31 cellular contexts compared by ENCODE assay signal in the genomic region with DNA sequence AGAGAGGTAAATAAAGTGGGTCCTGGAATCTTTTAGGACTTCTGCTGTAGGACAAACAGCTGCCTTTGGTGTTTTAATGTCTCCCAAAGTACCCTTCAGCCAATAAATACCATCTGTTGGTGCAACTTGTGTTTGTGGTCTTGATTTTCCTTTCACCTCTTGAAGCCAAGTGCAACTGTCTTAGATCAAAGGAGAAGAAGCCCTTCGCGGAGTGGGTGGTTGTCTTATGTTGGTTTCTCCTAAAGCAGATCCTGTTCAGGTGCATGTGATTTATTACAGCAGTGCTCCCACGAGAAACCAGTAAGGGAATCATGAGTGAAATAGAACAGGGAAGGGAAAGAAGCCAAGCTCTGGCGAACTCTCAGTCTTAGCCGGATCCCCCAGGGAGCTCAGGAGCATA. TPM values are rescaled to one million over a fixed set of nuclear protein-coding genes. Genes with fewer than 3 reads are reported as not detected.
"Had no signal": no experiment of that assay in that cellular context is flagged by ENCODE, and none has a peak within 500 bp of the region (broad histone marks: within the 10 kb centered on the region; RNA-seq: fewer than 3 reads in every experiment).

No MANE protein-coding gene starts in this region.

- H3K4me1 ChIP-seq: ascending aorta, breast epithelium, colonic mucosa had no signal

- H3K27ac Mint-ChIP-seq: activated B cell treated with CpG ODN at 0.5 μM for 24 hours; activated CD8-positive, alpha-beta T cell treated with anti-CD3 and anti-CD28 coated beads for 36 hours; activated naive CD4-positive, alpha-beta T cell treated with anti-CD3 and anti-CD28 coated beads, Interleukin-2, amount 10 ng/mL, durations not matched to agents 7 days and 5 days; activated naive CD4-positive, alpha-beta T cell treated with anti-CD3 and anti-CD28 coated beads, Interleukin-2, amount 50 U/mL, for 72 hours; activated naive CD8-positive, alpha-beta T cell treated with anti-CD3 and anti-CD28 coated beads, Interleukin-2, amount 10 ng/mL, durations not matched to agents 7 days and 5 days; activated T-cell treated with anti-CD3 and anti-CD28 coated beads, Interleukin-2, amount 50 U/mL, for 72 hours; T-helper 1 cell treated with Interleukin-12 subunit alpha and Interleukin-12 subunit beta and Interleukin-4 antibody, amounts not matched to agents 30 μg/mL and 1 μg/mL, for 36 hours had no signal

- H3K4me3 ChIP-seq: ascending aorta, breast epithelium, cardiac muscle cell, colonic mucosa had no signal

- H3K9me3 ChIP-seq: ascending aorta, breast epithelium, colonic mucosa had no signal

- H3K27me3 ChIP-seq: ascending aorta, cardiac muscle cell, colonic mucosa had no signal

- H3K4me3 Mint-ChIP-seq: activated B cell treated with CpG ODN at 0.5 μM for 24 hours; activated CD8-positive, alpha-beta T cell treated with anti-CD3 and anti-CD28 coated beads for 36 hours; activated naive CD4-positive, alpha-beta T cell treated with anti-CD3 and anti-CD28 coated beads, Interleukin-2, amount 10 ng/mL, durations not matched to agents 7 days and 5 days; activated naive CD8-positive, alpha-beta T cell treated with anti-CD3 and anti-CD28 coated beads, Interleukin-2, amount 10 ng/mL, durations not matched to agents 7 days and 5 days; activated T-cell treated with anti-CD3 and anti-CD28 coated beads, Interleukin-2, amount 50 U/mL, for 72 hours; brain; T-helper 1 cell treated with Interleukin-12 subunit alpha and Interleukin-12 subunit beta and Interleukin-4 antibody, amounts not matched to agents 30 μg/mL and 1 μg/mL, for 36 hours had no signal

- H3K27me3 Mint-ChIP-seq: activated B cell treated with CpG ODN at 0.5 μM for 24 hours had no signal

- H3K9me3 Mint-ChIP-seq: activated CD8-positive, alpha-beta T cell treated with anti-CD3 and anti-CD28 coated beads for 36 hours; activated naive CD4-positive, alpha-beta T cell treated with anti-CD3 and anti-CD28 coated beads, Interleukin-2, amount 50 U/mL, for 72 hours; activated naive CD8-positive, alpha-beta T cell treated with anti-CD3 and anti-CD28 coated beads, Interleukin-2, amount 10 ng/mL, durations not matched to agents 7 days and 5 days; activated T-cell treated with anti-CD3 and anti-CD28 coated beads, Interleukin-2, amount 50 U/mL, for 72 hours; T-helper 1 cell treated with Interleukin-12 subunit alpha and Interleukin-12 subunit beta and Interleukin-4 antibody, amounts not matched to agents 30 μg/mL and 1 μg/mL, for 36 hours had no signal

- H3K27ac ChIP-seq: ascending aorta, breast epithelium, cardiac muscle cell, colonic mucosa, epithelial cell of prostate, WERI-Rb-1 had no signal

- H3K36me3 Mint-ChIP-seq: activated naive CD4-positive, alpha-beta T cell treated with anti-CD3 and anti-CD28 coated beads, Interleukin-2, amount 10 ng/mL, durations not matched to agents 7 days and 5 days had no signal

- DNase-seq: activated B cell treated with CpG ODN at 0.5 μM for 24 hours; activated CD4-positive, alpha-beta T cell treated with anti-CD3 and anti-CD28 coated beads for 48 hours; activated CD4-positive, alpha-beta T cell treated with anti-CD3 and anti-CD28 coated beads, Interleukin-2, amount 50 U/mL, for 1 hour; activated CD4-positive, alpha-beta T cell treated with anti-CD3 and anti-CD28 coated beads, Interleukin-2, amount 50 U/mL, for 48 hours; activated CD8-positive, alpha-beta memory T cell treated with anti-CD3 and anti-CD28 coated beads for 24 hours; activated CD8-positive, alpha-beta memory T cell treated with anti-CD3 and anti-CD28 coated beads, Interleukin-2, amount 50 U/mL, for 4 hours; activated CD8-positive, alpha-beta T cell treated with anti-CD3 and anti-CD28 coated beads for 36 hours; activated gamma-delta T cell; activated naive CD4-positive, alpha-beta T cell; activated naive CD4-positive, alpha-beta T cell treated with anti-CD3 and anti-CD28 coated beads, Interleukin-2, amount 10 ng/mL, durations not matched to agents 7 days and 5 days; activated naive CD8-positive, alpha-beta T cell treated with anti-CD3 and anti-CD28 coated beads, Interleukin-2, amount 10 ng/mL, durations not matched to agents 7 days and 5 days; activated T-cell treated with anti-CD3 and anti-CD28 coated beads, Interleukin-2, amount 50 U/mL, for 1 hour; activated T-cell treated with anti-CD3 and anti-CD28 coated beads, Interleukin-2, amount 50 U/mL, for 72 hours; central memory CD4-positive, alpha-beta T cell; cerebellar nuclear complex; colonic mucosa; effector CD8-positive, alpha-beta T cell; foreskin fibroblast; T1000; WERI-Rb-1 had no signal

- H3K36me3 ChIP-seq: ascending aorta, breast epithelium, cardiac muscle cell, colonic mucosa, WERI-Rb-1 had no signal

- ATAC-seq: activated CD4-positive, CD25-positive, alpha-beta regulatory T cell treated with anti-CD3 and anti-CD28 coated beads, Interleukin-2, amount 50 U/mL, for 24 hours; activated CD8-positive, alpha-beta T cell treated with anti-CD3 and anti-CD28 coated beads for 36 hours; activated naive CD4-positive, alpha-beta T cell treated with anti-CD3 and anti-CD28 coated beads, Interleukin-2, amount 50 U/mL, for 72 hours; activated T-cell treated with anti-CD3 and anti-CD28 coated beads, Interleukin-2, amount 50 U/mL, for 72 hours had no signal

RNA-seq across cellular contexts. Expression of gene HRK, which starts 27.7 kb away (rescaled TPM):
- total RNA-seq: activated CD8-positive, alpha-beta T cell treated with anti-CD3 and anti-CD28 coated beads for 36 hours; activated naive CD4-positive, alpha-beta T cell treated with anti-CD3 and anti-CD28 coated beads, Interleukin-2, amount 50 U/mL, for 72 hours; activated naive CD8-positive, alpha-beta T cell treated with anti-CD3 and anti-CD28 coated beads, Interleukin-2, amount 10 ng/mL, durations not matched to agents 7 days and 5 days; ascending aorta; cardiac muscle cell; dermis microvascular lymphatic vessel endothelial cell; endothelial cell of umbilical vein; T-helper 2 cell treated with Interferon-gamma antibody and Interleukin-4, amounts not matched to agents 100 ng/mL and 5 ng/mL, for 36 hours had no signal
- polyA plus RNA-seq: endothelial cell of umbilical vein had no signal
